ENCODE assay signal across 1 cellular context in the genomic region with DNA sequence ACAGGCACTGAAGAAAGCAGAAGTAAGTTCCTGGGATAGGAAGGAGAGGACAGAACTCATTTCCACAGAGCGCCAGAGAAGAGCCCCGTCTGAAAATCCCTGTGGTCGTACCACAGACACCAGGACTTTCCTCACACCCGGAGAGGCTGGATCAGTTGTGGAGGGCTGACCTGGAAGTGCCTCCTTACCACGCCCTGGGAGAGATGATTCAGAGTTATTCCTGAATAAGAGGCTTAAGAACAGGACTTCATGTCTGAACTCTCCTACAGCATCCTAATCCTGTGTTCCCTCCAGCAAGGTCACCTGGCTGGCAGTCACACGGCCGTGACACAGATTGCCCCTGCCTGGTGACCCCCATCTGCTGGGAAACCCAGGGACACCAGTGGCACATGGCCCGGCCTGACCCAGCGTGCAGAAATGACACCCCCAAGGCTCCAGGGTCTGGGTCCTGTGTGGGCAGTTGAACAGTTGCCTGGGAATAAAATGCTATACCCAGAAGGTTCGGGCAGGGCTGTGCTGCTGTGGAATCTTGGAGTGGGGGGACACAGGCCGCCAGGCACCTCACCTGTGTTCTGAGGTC.
TF ChIP-seq lines count a peak whose summit lies in the region.

No MANE protein-coding gene starts in this region.

TF ChIP-seq in HepG2, 621 proteins besides CTCF, POLR2A, EP300 and RAD21:
- TF ChIP-seq, protein P1, sequence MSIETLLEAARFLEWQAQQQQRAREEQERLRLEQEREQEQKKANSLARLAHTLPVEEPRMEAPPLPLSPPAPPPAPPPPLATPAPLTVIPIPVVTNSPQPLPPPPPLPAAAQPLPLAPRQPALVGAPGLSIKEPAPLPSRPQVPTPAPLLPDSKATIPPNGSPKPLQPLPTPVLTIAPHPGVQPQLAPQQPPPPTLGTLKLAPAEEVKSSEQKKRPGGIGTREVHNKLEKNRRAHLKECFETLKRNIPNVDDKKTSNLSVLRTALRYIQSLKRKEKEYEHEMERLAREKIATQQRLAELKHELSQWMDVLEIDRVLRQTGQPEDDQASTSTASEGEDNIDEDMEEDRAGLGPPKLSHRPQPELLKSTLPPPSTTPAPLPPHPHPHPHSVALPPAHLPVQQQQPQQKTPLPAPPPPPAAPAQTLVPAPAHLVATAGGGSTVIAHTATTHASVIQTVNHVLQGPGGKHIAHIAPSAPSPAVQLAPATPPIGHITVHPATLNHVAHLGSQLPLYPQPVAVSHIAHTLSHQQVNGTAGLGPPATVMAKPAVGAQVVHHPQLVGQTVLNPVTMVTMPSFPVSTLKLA (IDR thresholded peaks at IDR 0.05): 0 out of 2 replicates have a peak, but pooled peaks have one; percentile 16
- no peak for TF ChIP-seq NR2F1 (CRISPR knock-in tag; IDR thresholded peaks at IDR 0.05)
- no peak for TF ChIP-seq HES4 (CRISPR knock-in tag; IDR thresholded peaks at IDR 0.05; ENCODE audit: borderline replicate concordance)
- no peak for TF ChIP-seq ETV6 (CRISPR knock-in tag; conservative IDR thresholded peaks at IDR 0.05)
- TF ChIP-seq MTF2 (CRISPR knock-in tag; IDR thresholded peaks at IDR 0.05; ENCODE audit: borderline replicate concordance): no peak
